Comparison of ENCODE assay signal across 9 cellular contexts in genomic region chr3:140206196-140207040, GRCh38.
A peak's percentile ranks its signal among the peaks of the same experiment; 100 is the strongest.
DNase-seq lines count a peak whose midpoint lies in the region; ATAC-seq and TF ChIP-seq lines count a peak whose summit lies in the region.
"Had no signal": no experiment of that assay in that cellular context is flagged by ENCODE, and none has a peak within 500 bp of the region (broad histone marks: within the 10 kb centered on the region; RNA-seq: fewer than 3 reads in every experiment).

No MANE protein-coding gene starts in this region.

- BruUV-seq in mammary epithelial cell (replicated peaks; lab: Mats Ljungman, UMichigan) = no TSS peak

- no peaks in the 10 kb centered on the region for H4K20me1 ChIP-seq in mammary epithelial cell (ENCODE audit: insufficient read depth, low read length)

- ATAC-seq in HG03159 (IDR thresholded peaks at IDR 0.05; ENCODE audit: unreplicated experiment) = no peak
- ATAC-seq: activated CD8-positive, alpha-beta T cell treated with anti-CD3 and anti-CD28 coated beads, Interleukin-2, amount 10 ng/mL, durations not matched to agents 7 days and 5 days had no signal

- H3K36me3 ChIP-seq in mammary epithelial cell (ENCODE audit: insufficient read depth, low read length) = no peaks in the 10 kb centered on the region

- H3K27me3 ChIP-seq in mammary epithelial cell (ENCODE audit: insufficient read depth, low read length) = no peaks in the 10 kb centered on the region

- dilution Hi-C loops in mammary epithelial cell (cut with HindIII; ENCODE audit: low sequenced_read_pairs) = no loop called here

- H3K4me2 ChIP-seq in mammary epithelial cell (ENCODE audit: insufficient read depth, low read depth, low read length) = no peak overlapping the region

- intact Hi-C loops in mammary epithelial cell (cut with micrococcal nuclease) = loop anchor here (1.0 to 2.0 kb wide), 2 partner anchors 78 to 269 kb away; no protein-coding TSS in a partner anchor

- in situ Hi-C loops in mammary epithelial cell (cut with MboI; ENCODE audit: low sequenced_read_pairs in 2 of 2) = no loop called here

- DNase-seq in ELF-1 (ENCODE audit: low read depth, low spot score) (peak; percentile 64), NCI-H146 treated with DMSO at 0.1 percent for 48 hours (lab: John Stamatoyannopoulos, UW; ENCODE audit: unreplicated experiment) (peak; percentile 93), mammary epithelial cell (peak; percentile 39), myocyte (ENCODE audit: low read depth) (peak; percentile 70), erythroblast (lab: John Stamatoyannopoulos, UW) (no peak), globus pallidus (ENCODE audit: low spot score) (no peak)
- no peak for DNase-seq in stimulated activated CD4-positive, alpha-beta T cell treated with anti-CD3 and anti-CD28 coated beads, Interleukin-2, amount 100 ng/mL, for 24 hours
- DNase-seq: activated CD8-positive, alpha-beta T cell treated with anti-CD3 and anti-CD28 coated beads, Interleukin-2, amount 10 ng/mL, durations not matched to agents 7 days and 5 days had no signal

- peak; percentile 38 to 64 for TF ChIP-seq CTCF in mammary epithelial cell (conservative IDR thresholded peaks at IDR 0.05 in 1 of 2, IDR thresholded peaks at IDR 0.05 in 1 of 2; ENCODE audit: extremely low read depth in 1 of 2, insufficient read depth in 1 of 2, low read depth in 1 of 2, low read length in 2 of 2)

- H3K4me1 ChIP-seq in mammary epithelial cell (ENCODE audit: insufficient read depth, low read length) = no peaks in the 10 kb centered on the region

- H3K4me3 ChIP-seq in mammary epithelial cell (replicated peaks in 1 of 3; ENCODE audit: insufficient read depth in 1 of 3, low read depth in 2 of 3, low read length in 3 of 3) = no peak overlapping the region

- TF ChIP-seq POLR2A in erythroblast (IDR thresholded peaks at IDR 0.05; ENCODE audit: low read length) = no peak

- CTCF ChIA-PET in mammary epithelial cell (lab: Charles Lee; ENCODE audit: low non-redundant PET) = no interaction called here

- WGBS in mammary epithelial cell (ENCODE audit: low coverage, missing lambda C conversion rate) = 38% methylated on average over 2 of the region's 4 CpGs

- no peaks in the 10 kb centered on the region for H3K9me3 ChIP-seq in mammary epithelial cell (replicated peaks; ENCODE audit: insufficient read depth, low read length)

- H3K79me2 ChIP-seq in mammary epithelial cell (ENCODE audit: insufficient read depth, low read length) = no peaks in the 10 kb centered on the region

- no peak overlapping the region for H3K27ac ChIP-seq in mammary epithelial cell (ENCODE audit: insufficient read depth, low read depth, low read length)

- H2AFZ ChIP-seq in mammary epithelial cell (ENCODE audit: low read depth, low read length) = no peak overlapping the region

- H3K9ac ChIP-seq in mammary epithelial cell (ENCODE audit: insufficient read depth, low read length) = no peak overlapping the region

Comparison
In these comparisons a context has a peak if more than half of its experiments do, and no peak if none do; other contexts are left out.
1. DNase-seq: peak in ELF-1 (single experiment), NCI-H146 treated with DMSO at 0.1 percent for 48 hours (single experiment), mammary epithelial cell (single experiment) and myocyte (single experiment); none in erythroblast (0 of 2), stimulated activated CD4-positive, alpha-beta T cell treated with anti-CD3 and anti-CD28 coated beads, Interleukin-2, amount 100 ng/mL, for 24 hours (0 of 2) and globus pallidus (single experiment).